Comparison of ENCODE assay signal across 11 cellular contexts in genomic region chr7:45035909-45036308, GRCh38. TPM values are rescaled to one million over a fixed set of nuclear protein-coding genes. Genes with fewer than 3 reads are reported as not detected.
A peak's percentile ranks its signal among the peaks of the same experiment; 100 is the strongest.
DNase-seq lines count a peak whose midpoint lies in the region; ATAC-seq and TF ChIP-seq lines count a peak whose summit lies in the region.
"Had no signal": no experiment of that assay in that cellular context is flagged by ENCODE, and none has a peak within 500 bp of the region (broad histone marks: within the 10 kb centered on the region; RNA-seq: fewer than 3 reads in every experiment).

No MANE protein-coding gene starts in this region.

- peaks cover 24% of the 10 kb centered on the region for H3K36me3 ChIP-seq in endodermal cell (ENCODE audit: control insufficient read depth, insufficient read depth, low read length)

- no peaks in the 10 kb centered on the region for H3K9me3 ChIP-seq in endodermal cell (ENCODE audit: control insufficient read depth, low read length)

- peaks cover 3% of the 10 kb centered on the region for H3K4me1 ChIP-seq in endodermal cell (ENCODE audit: control insufficient read depth, insufficient read depth, low read length)

- H3K36me3 Mint-ChIP-seq in T-helper 1 cell treated with Interleukin-12 subunit alpha and Interleukin-12 subunit beta and Interleukin-4 antibody, amounts not matched to agents 30 μg/mL and 1 μg/mL, for 36 hours (ENCODE audit: low read depth): peaks cover 50% of the 10 kb centered on the region
- H3K36me3 Mint-ChIP-seq in endodermal cell (ENCODE audit: low read depth): peaks cover 24% of the 10 kb centered on the region
- peaks cover 29% of the 10 kb centered on the region for H3K36me3 Mint-ChIP-seq in stimulated activated memory B cell treated with anti-CD40 and anti-IgM and Interleukin-4, amounts not matched to agents 10 μg/mL and 1 μg/mL and 100 μg/mL, for 72 hours

- peaks cover 63% of the 10 kb centered on the region for H3K4me1 Mint-ChIP-seq in T-helper 1 cell treated with Interleukin-12 subunit alpha and Interleukin-12 subunit beta and Interleukin-4 antibody, amounts not matched to agents 30 μg/mL and 1 μg/mL, for 36 hours (ENCODE audit: low read depth)
- H3K4me1 Mint-ChIP-seq in endodermal cell: peaks cover 42% of the 10 kb centered on the region
- peaks cover 73% of the 10 kb centered on the region for H3K4me1 Mint-ChIP-seq in stimulated activated memory B cell treated with anti-CD40 and anti-IgM and Interleukin-4, amounts not matched to agents 10 μg/mL and 1 μg/mL and 100 μg/mL, for 72 hours

- no peak for TF ChIP-seq CTCF in endodermal cell (conservative IDR thresholded peaks at IDR 0.05)

- no peaks in the 10 kb centered on the region for H3K27me3 Mint-ChIP-seq in T-helper 1 cell treated with Interleukin-12 subunit alpha and Interleukin-12 subunit beta and Interleukin-4 antibody, amounts not matched to agents 30 μg/mL and 1 μg/mL, for 36 hours (ENCODE audit: low read depth)
- H3K27me3 Mint-ChIP-seq in endodermal cell (ENCODE audit: insufficient read depth): no peaks in the 10 kb centered on the region
- no peaks in the 10 kb centered on the region for H3K27me3 Mint-ChIP-seq in stimulated activated memory B cell treated with anti-CD40 and anti-IgM and Interleukin-4, amounts not matched to agents 10 μg/mL and 1 μg/mL and 100 μg/mL, for 72 hours

- no peaks in the 10 kb centered on the region for H3K9me3 Mint-ChIP-seq in T-helper 1 cell treated with Interleukin-12 subunit alpha and Interleukin-12 subunit beta and Interleukin-4 antibody, amounts not matched to agents 30 μg/mL and 1 μg/mL, for 36 hours
- no peaks in the 10 kb centered on the region for H3K9me3 Mint-ChIP-seq in endodermal cell
- H3K9me3 Mint-ChIP-seq in stimulated activated memory B cell treated with anti-CD40 and anti-IgM and Interleukin-4, amounts not matched to agents 10 μg/mL and 1 μg/mL and 100 μg/mL, for 72 hours: no peaks in the 10 kb centered on the region

- peak overlapping the region; percentile 65 for H3K4me3 ChIP-seq in endodermal cell (ENCODE audit: low read length)

- peak; percentile 24 for DNase-seq in activated naive CD4-positive, alpha-beta T cell treated with Interleukin-2 at 50 U/mL for 16 hours
- no peak for DNase-seq in activated naive CD4-positive, alpha-beta T cell treated with anti-CD3 and anti-CD28 coated beads, Interleukin-2, amount 50 U/mL, for 16 hours
- DNase-seq in endodermal cell (no peak), Ammon's horn (ENCODE audit: low spot score) (no peak), left cardiac atrium (no peak)
- DNase-seq: foreskin fibroblast had no signal

- ATAC-seq in stimulated activated memory B cell treated with anti-CD40 and anti-IgM and Interleukin-4, amounts not matched to agents 10 μg/mL and 1 μg/mL and 100 μg/mL, for 72 hours: no peak
- ATAC-seq in GM18861 (IDR thresholded peaks at IDR 0.05; ENCODE audit: unreplicated experiment): no peak
- ATAC-seq in left cardiac atrium: no peak

- H3K27me3 ChIP-seq in endodermal cell (ENCODE audit: control insufficient read depth, insufficient read depth, low read length, poor library complexity, severe bottlenecking): no peaks in the 10 kb centered on the region

- peak overlapping the region; percentile 78 for H3K4me3 Mint-ChIP-seq in T-helper 1 cell treated with Interleukin-12 subunit alpha and Interleukin-12 subunit beta and Interleukin-4 antibody, amounts not matched to agents 30 μg/mL and 1 μg/mL, for 36 hours
- H3K4me3 Mint-ChIP-seq in endodermal cell: peak overlapping the region; percentile 9
- H3K4me3 Mint-ChIP-seq in stimulated activated memory B cell treated with anti-CD40 and anti-IgM and Interleukin-4, amounts not matched to agents 10 μg/mL and 1 μg/mL and 100 μg/mL, for 72 hours: peak overlapping the region; percentile 32

- no peak overlapping the region for H3K9ac ChIP-seq in endodermal cell (ENCODE audit: extremely low read depth, low read length, poor library complexity, severe bottlenecking)

- H3K27ac ChIP-seq in endodermal cell (ENCODE audit: low read depth, low read length): no peak overlapping the region
- H3K27ac ChIP-seq: C4-2B had no signal

- WGBS in endodermal cell (ENCODE audit: insufficient coverage in 1 of 2, insufficient read length in 1 of 2), 2 experiments: 85 to 91% methylated on average over 4 to 6 of the region's 6 CpGs

- H3K27ac Mint-ChIP-seq in T-helper 1 cell treated with Interleukin-12 subunit alpha and Interleukin-12 subunit beta and Interleukin-4 antibody, amounts not matched to agents 30 μg/mL and 1 μg/mL, for 36 hours: peak overlapping the region; percentile 77
- H3K27ac Mint-ChIP-seq in endodermal cell: peak overlapping the region; percentile 36
- peak overlapping the region; percentile 71 for H3K27ac Mint-ChIP-seq in stimulated activated memory B cell treated with anti-CD40 and anti-IgM and Interleukin-4, amounts not matched to agents 10 μg/mL and 1 μg/mL and 100 μg/mL, for 72 hours

- intact Hi-C loops in left cardiac atrium (cut with DNase I): no loop called here

RNA-seq across cellular contexts. Expression of gene CCM2, which starts 35.9 kb away (rescaled TPM):
- total RNA-seq in endodermal cell: 10 to 100 TPM; 37.4 to 38.1 TPM
- 36.7 TPM for polyA plus RNA-seq in endodermal cell (2013, experiment 1 of 2)
- 40.5 TPM for polyA plus RNA-seq in endodermal cell (2013, experiment 2 of 2)
- 10 to 100 TPM; 33.5 to 36.5 TPM for total RNA-seq in left cardiac atrium

RNA-seq across cellular contexts. Expression of gene NACAD, which starts 52.9 kb away (rescaled TPM):
- total RNA-seq in endodermal cell: 1 to 10 TPM; 5.8 to 6.7 TPM
- 25.0 TPM for polyA plus RNA-seq in endodermal cell (2013, experiment 1 of 2)
- polyA plus RNA-seq in endodermal cell (2013, experiment 2 of 2): 21.5 TPM
- total RNA-seq in left cardiac atrium: 1 to 10 TPM; 3.9 to 5.5 TPM

RNA-seq across cellular contexts. Expression of gene MYO1G, which starts 57.1 kb away (rescaled TPM):
- total RNA-seq in endodermal cell (under 1 TPM; 0.11 to 0.33 TPM), left cardiac atrium (1 to 10 TPM; 3.1 to 3.5 TPM)
- polyA plus RNA-seq in endodermal cell (2013, experiment 1 of 2): 0.07 TPM
- 0.12 TPM for polyA plus RNA-seq in endodermal cell (2013, experiment 2 of 2)
- total RNA-seq: M059J had no signal

Comparison
In these comparisons a context has a peak if more than half of its experiments do, and no peak if none do; other contexts are left out.
1. H3K4me3 Mint-ChIP-seq: peak in every context shown above with its lines; median percentile 78 in T-helper 1 cell treated with Interleukin-12 subunit alpha and Interleukin-12 subunit beta and Interleukin-4 antibody, amounts not matched to agents 30 μg/mL and 1 μg/mL, for 36 hours; 32 in stimulated activated memory B cell treated with anti-CD40 and anti-IgM and Interleukin-4, amounts not matched to agents 10 μg/mL and 1 μg/mL and 100 μg/mL, for 72 hours; 9 in endodermal cell.